Comparison of ENCODE assay signal across 9 cellular contexts in the genomic region with DNA sequence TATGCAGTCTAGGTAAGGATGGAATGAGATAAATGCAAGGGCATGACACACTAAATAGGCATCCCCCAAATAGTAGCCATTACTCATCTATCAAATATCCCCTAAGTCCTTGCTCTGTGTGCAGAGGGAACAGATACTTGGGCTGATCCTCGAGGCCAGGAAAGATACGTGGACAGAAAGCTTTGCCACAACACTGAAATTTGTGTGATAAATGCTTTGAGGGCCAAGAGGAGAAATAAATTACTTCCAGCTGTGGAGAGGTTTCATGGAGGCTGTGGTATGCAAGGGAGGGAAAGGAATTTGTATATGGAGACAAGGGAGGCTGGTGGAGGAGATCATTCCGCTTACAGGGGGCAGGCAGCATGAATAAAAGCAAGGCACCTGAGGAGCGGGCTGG. TPM values are rescaled to one million over a fixed set of nuclear protein-coding genes. Genes with fewer than 3 reads are reported as not detected.
DNase-seq lines count a peak whose midpoint lies in the region; ATAC-seq, FAIRE-seq and TF ChIP-seq lines count a peak whose summit lies in the region.
"Had no signal": no experiment of that assay in that cellular context is flagged by ENCODE, and none has a peak within 500 bp of the region (broad histone marks: within the 10 kb centered on the region; RNA-seq: fewer than 3 reads in every experiment).

No MANE protein-coding gene starts in this region.

- CTCF ChIA-PET in A549 (lab: Yijun Ruan, JAX) (interaction anchor here (0.6 to 24.6 kb wide), 43 partner anchors 8 to 403 kb away, joined by 3 to 529 read pairs (median 5); a partner anchor contains a TSS), Panc1 (lab: Charles Lee) (interaction anchor here (0.7 to 3.9 kb wide), 6 partner anchors 35 to 217 kb away, joined by 4 to 39 read pairs (median 5); no protein-coding TSS in a partner anchor)

- ATAC-seq in A549 (peak; percentile 53 to 80), Panc1 (peak; percentile 31), HG03095 (IDR thresholded peaks at IDR 0.05; ENCODE audit: unreplicated experiment) (no peak)

- in situ Hi-C loops in Panc1 (cut with HindIII; ENCODE audit: low pct_unique_long_range_greater_than_20kb, low sequenced_read_pairs): no loop called here

- no peak for TF ChIP-seq RAD21 in A549 (conservative IDR thresholded peaks at IDR 0.05 in 1 of 2, IDR thresholded peaks at IDR 0.05 in 1 of 2)

- POLR2A ChIA-PET in A549 (lab: Yijun Ruan, JAX) (interaction anchor here (1.6 to 1.9 kb wide), 3 partner anchors 41 to 81 kb away, joined by 5 to 12 read pairs (median 5); no protein-coding TSS in a partner anchor), Panc1 (lab: Charles Lee) (no interaction called here)

- peak; percentile 36 to 53 for DNase-seq in A549 (ENCODE audit: low read depth in 1 of 2, low spot score in 1 of 2)
- DNase-seq in Panc1 (ENCODE audit: low read depth, low spot score): no peak
- DNase-seq in epithelial cell of esophagus (ENCODE audit: low read depth): peak; percentile 36
- no peak for DNase-seq in HT-29 (ENCODE audit: low spot score)
- no peak for DNase-seq in dorsolateral prefrontal cortex
- no peak for DNase-seq in effector CD8-positive, alpha-beta T cell (lab: John Stamatoyannopoulos, UW)

- no TSS peak for BruUV-seq in Panc1 (replicated peaks; lab: Mats Ljungman, UMichigan)

- no peak for FAIRE-seq in A549 (lab: Jason Lieb, UNC)

- no peak for TF ChIP-seq EP300 in A549 (IDR thresholded peaks at IDR 0.05)

- H3K27me3 ChIP-seq in Panc1 (ENCODE audit: control insufficient read depth, insufficient read depth, low read length) (no peaks in the 10 kb centered on the region), muscle layer of duodenum (ENCODE audit: low read depth, low read length) (no peaks in the 10 kb centered on the region), dorsolateral prefrontal cortex (no peaks in the 10 kb centered on the region)
- H3K27me3 ChIP-seq: BLaER1 treated with 17β-estradiol and CSF1 and Interleukin-3, amounts not matched to agents 10 nM and 100 nM had no signal

- intact Hi-C loops in Panc1 (cut with micrococcal nuclease; ENCODE audit: unreplicated experiment) (loop anchor here (2.0 to 5.0 kb wide), 2 partner anchors 218 to 293 kb away; a partner anchor contains a TSS), dorsolateral prefrontal cortex (cut with DNase I) (loop anchor here in 1 of 2 donors (2.0 kb wide), 1 partner anchor 293 kb away; a partner anchor contains a TSS)

- H3K27ac ChIP-seq in A549 (peak overlapping the region; percentile 68 to 92), Panc1 (ENCODE audit: low read length) (peak overlapping the region; percentile 90), muscle layer of duodenum (ENCODE audit: low read length) (peak overlapping the region; percentile 58), dorsolateral prefrontal cortex (peak overlapping the region in 22 of 59 donors; percentile 2 to 76 (median 50))
- H3K27ac ChIP-seq: BLaER1 treated with 17β-estradiol and CSF1 and Interleukin-3, amounts not matched to agents 10 nM and 100 nM had no signal

- H3K4me2 ChIP-seq in A549: peak overlapping the region; percentile 71

- no peak for TF ChIP-seq POLR2A in A549 (IDR thresholded peaks at IDR 0.05; ENCODE audit: low read length)

- WGBS in A549 (ENCODE audit: missing lambda C conversion rate): 30% methylated on average over 4 of the region's 4 CpGs

- TF ChIP-seq CTCF in A549 (IDR thresholded peaks at IDR 0.05) (no peak), Panc1 (IDR thresholded peaks at IDR 0.05) (no peak), epithelial cell of esophagus (IDR thresholded peaks at IDR 0.05; ENCODE audit: insufficient read depth, low read depth, low read length, missing control alignments) (no peak), dorsolateral prefrontal cortex (IDR thresholded peaks at IDR 0.05 in 54 of 56, conservative IDR thresholded peaks at IDR 0.05 in 2 of 56; ENCODE audit: low read depth in 1 of 56, partially characterized antibody in 56 of 56) (no peak)

- peaks cover 2% of the 10 kb centered on the region; the same call in 1 of the 2 replicates for H3K36me3 ChIP-seq in Panc1 (ENCODE audit: control insufficient read depth, insufficient read depth, low read length)
- peaks cover 8 to 11% of the 10 kb centered on the region in 2 donors for H3K36me3 ChIP-seq in muscle layer of duodenum (ENCODE audit: control insufficient read depth in 1 of 2, insufficient read depth in 2 of 2, low read length in 2 of 2)

- H3K4me3 ChIP-seq in A549 (no peak overlapping the region), Panc1 (ENCODE audit: low read depth in 2 of 2, low read length in 2 of 2) (no peak overlapping the region), epithelial cell of esophagus (ENCODE audit: low read length) (no peak overlapping the region), muscle layer of duodenum (ENCODE audit: low read depth in 1 of 2, low read length in 2 of 2) (peak overlapping the region in 1 of 2 donors; percentile 15), dorsolateral prefrontal cortex (peak overlapping the region in 3 of 59 donors; percentile 3 to 39 (median 9))
- H3K4me3 ChIP-seq: BLaER1 treated with 17β-estradiol and CSF1 and Interleukin-3, amounts not matched to agents 10 nM and 100 nM had no signal

- H3K9me3 ChIP-seq in A549 (no peaks in the 10 kb centered on the region), Panc1 (ENCODE audit: control insufficient read depth, insufficient read depth, low read depth, low read length) (no peaks in the 10 kb centered on the region), muscle layer of duodenum (ENCODE audit: control insufficient read depth in 1 of 2, low read length in 2 of 2) (no peaks in the 10 kb centered on the region)
- H3K9me3 ChIP-seq: BLaER1 treated with 17β-estradiol and CSF1 and Interleukin-3, amounts not matched to agents 10 nM and 100 nM had no signal

- H3K4me1 ChIP-seq in A549: peaks cover 37% of the 10 kb centered on the region
- H3K4me1 ChIP-seq in Panc1 (ENCODE audit: control insufficient read depth, insufficient read depth, low read length): peaks cover 45% of the 10 kb centered on the region
- peaks cover 8 to 18% of the 10 kb centered on the region in 2 donors for H3K4me1 ChIP-seq in muscle layer of duodenum (ENCODE audit: control insufficient read depth in 1 of 2, insufficient read depth in 2 of 2, low read length in 2 of 2)

TF ChIP-seq in A549, 52 proteins besides CTCF, POLR2A, EP300 and RAD21 (continues in another document):
- no peak for TF ChIP-seq JUNB (IDR thresholded peaks at IDR 0.05)
- no peak for TF ChIP-seq FOXS1 (CRISPR knock-in tag; IDR thresholded peaks at IDR 0.05)
- TF ChIP-seq, protein P1, sequence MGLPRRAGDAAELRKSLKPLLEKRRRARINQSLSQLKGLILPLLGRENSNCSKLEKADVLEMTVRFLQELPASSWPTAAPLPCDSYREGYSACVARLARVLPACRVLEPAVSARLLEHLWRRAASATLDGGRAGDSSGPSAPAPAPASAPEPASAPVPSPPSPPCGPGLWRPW (IDR thresholded peaks at IDR 0.05): no peak
- no peak for TF ChIP-seq CBX2 (IDR thresholded peaks at IDR 0.05; ENCODE audit: borderline replicate concordance, low read depth)
- no peak for TF ChIP-seq KDM1A (IDR thresholded peaks at IDR 0.05; ENCODE audit: low read depth)
- 0 out of 2 replicates have a peak, but pooled peaks have one; percentile 30 for TF ChIP-seq FOSL2 (IDR thresholded peaks at IDR 0.05)
- TF ChIP-seq FOSL2 (CRISPR knock-in tag; IDR thresholded peaks at IDR 0.05): peak; percentile 67
- no peak for TF ChIP-seq FOSB (CRISPR knock-in tag; IDR thresholded peaks at IDR 0.05)
- no peak for TF ChIP-seq ZNF302 (CRISPR knock-in tag; IDR thresholded peaks at IDR 0.05)
- no peak for TF ChIP-seq NPAS2 (CRISPR knock-in tag; IDR thresholded peaks at IDR 0.05; ENCODE audit: borderline replicate concordance)
- no peak for TF ChIP-seq ZSCAN20 (CRISPR knock-in tag; IDR thresholded peaks at IDR 0.05)
- TF ChIP-seq EHMT2 (IDR thresholded peaks at IDR 0.05; ENCODE audit: low read depth): no peak

RNA-seq across cellular contexts. Expression of a gene that starts 18.5 kb away (rescaled TPM):
- polyA plus RNA-seq in A549 (2011; rRNA removed) (58.1 and 78.8 TPM in 2 replicates), A549 (2017; fragmentation: RNase III; extraction: RNeasy Plus Mini Kit Qiagen cat#74134 plus additional on column Dnase treatment) (215 to 223 TPM (median 218 TPM) in 3 replicates)
- polyA plus RNA-seq in A549 (2012; cell fraction: cytosol; rRNA removed): 299 and 387 TPM in 2 replicates
- polyA plus RNA-seq in A549 (2012; cell fraction: nucleus; rRNA removed): 100 and 118 TPM in 2 replicates
- polyA minus RNA-seq in A549 (2011; rRNA and poly(A)+ RNA removed): 61.8 and 72.7 TPM in 2 replicates
- total RNA-seq in Panc1 (2021; ENCODE audit: unreplicated experiment) (202 TPM), dorsolateral prefrontal cortex (100 to 1,000 TPM in 44 of 120 experiments, 10 to 100 TPM in 76; 63.0 to 149 (median 94.3) TPM)
- 298 TPM for polyA plus RNA-seq in Panc1 (2012; ENCODE audit: insufficient read length)
- 43.6 and 55.2 TPM in 2 replicates for total RNA-seq in HT-29 (2014; rRNA removed; shearing (Covaris generic))

RNA-seq across cellular contexts. Expression of a gene that starts 31.8 kb away (rescaled TPM):
- polyA plus RNA-seq in A549 (2011; rRNA removed) (126 and 167 TPM in 2 replicates), A549 (2017; fragmentation: RNase III; extraction: RNeasy Plus Mini Kit Qiagen cat#74134 plus additional on column Dnase treatment) (176 to 178 TPM (median 176 TPM) in 3 replicates)
- 29.1 and 31.7 TPM in 2 replicates for polyA plus RNA-seq in A549 (2012; cell fraction: cytosol; rRNA removed)
- polyA plus RNA-seq in A549 (2012; cell fraction: nucleus; rRNA removed): 30.8 and 60.6 TPM in 2 replicates
- 284 and 339 TPM in 2 replicates for polyA minus RNA-seq in A549 (2011; rRNA and poly(A)+ RNA removed)
- total RNA-seq in Panc1 (2021; ENCODE audit: unreplicated experiment) (290 TPM), dorsolateral prefrontal cortex (100 to 1,000 TPM in 16 of 120 experiments, 10 to 100 TPM in 104; 61.7 to 135 (median 87.2) TPM)
- 138 TPM for polyA plus RNA-seq in Panc1 (2012; ENCODE audit: insufficient read length)
- total RNA-seq in HT-29 (2014; rRNA removed; shearing (Covaris generic)): 134 TPM in 2 replicates

RNA-seq across cellular contexts. Expression of a gene that starts 53.2 kb away (rescaled TPM):
- polyA plus RNA-seq in A549 (2011; rRNA removed) (23.1 and 33.8 TPM in 2 replicates), A549 (2017; fragmentation: RNase III; extraction: RNeasy Plus Mini Kit Qiagen cat#74134 plus additional on column Dnase treatment) (29.1 to 53.4 TPM (median 45.7 TPM) in 3 replicates)
- 27.1 and 30.5 TPM in 2 replicates for polyA plus RNA-seq in A549 (2012; cell fraction: cytosol; rRNA removed)
- polyA plus RNA-seq in A549 (2012; cell fraction: nucleus; rRNA removed): 27.8 and 33.0 TPM in 2 replicates
- polyA minus RNA-seq in A549 (2011; rRNA and poly(A)+ RNA removed): 30.9 and 41.1 TPM in 2 replicates
- total RNA-seq in Panc1 (2021; ENCODE audit: unreplicated experiment) (228 TPM), dorsolateral prefrontal cortex (100 to 1,000 TPM; 118 to 878 (median 329) TPM)
- polyA plus RNA-seq in Panc1 (2012; ENCODE audit: insufficient read length): 986 TPM
- not detected in 2 replicates for total RNA-seq in HT-29 (2014; rRNA removed; shearing (Covaris generic))

Comparison
In these comparisons a context has a peak if more than half of its experiments do, and no peak if none do; other contexts are left out.
1. DNase-seq: peak in A549 (2 of 2) and epithelial cell of esophagus (single experiment); none in Panc1 (single experiment), HT-29 (single experiment), dorsolateral prefrontal cortex (0 of 10) and effector CD8-positive, alpha-beta T cell (single experiment).
2. RNA of a gene that starts 53.2 kb away (total RNA-seq): 118 to 878 TPM in dorsolateral prefrontal cortex and 228 TPM in Panc1 (single experiment); not detected in HT-29; every median in the first group is over 100 times any median in the second.